ENCODE assay signal across 1 cellular context in the genomic region with DNA sequence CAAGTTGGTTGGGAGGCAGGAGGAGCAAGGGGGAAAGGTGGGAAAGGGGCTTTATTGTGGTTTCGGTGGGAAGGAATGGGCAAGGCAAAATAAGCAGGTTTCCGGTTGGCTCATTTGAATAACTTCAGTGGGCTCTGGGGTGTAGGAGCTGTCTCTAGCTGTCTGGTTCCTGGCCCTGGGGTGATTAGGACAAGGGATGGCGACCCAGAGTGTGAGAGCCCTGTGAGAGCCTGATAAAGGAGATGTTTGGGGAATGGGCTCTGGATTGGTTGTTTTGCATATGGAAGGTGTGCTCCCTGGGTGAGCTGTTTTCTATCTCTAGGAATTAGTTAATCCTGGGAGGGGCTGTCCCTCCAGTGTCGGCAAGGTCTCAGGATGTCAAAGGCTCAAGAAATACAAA.
TF ChIP-seq lines count a peak whose summit lies in the region.

No MANE protein-coding gene starts in this region.

TF ChIP-seq in K562, 482 proteins besides CTCF, POLR2A, EP300 and RAD21 (continued from another document):
- TF ChIP-seq, protein P1, sequence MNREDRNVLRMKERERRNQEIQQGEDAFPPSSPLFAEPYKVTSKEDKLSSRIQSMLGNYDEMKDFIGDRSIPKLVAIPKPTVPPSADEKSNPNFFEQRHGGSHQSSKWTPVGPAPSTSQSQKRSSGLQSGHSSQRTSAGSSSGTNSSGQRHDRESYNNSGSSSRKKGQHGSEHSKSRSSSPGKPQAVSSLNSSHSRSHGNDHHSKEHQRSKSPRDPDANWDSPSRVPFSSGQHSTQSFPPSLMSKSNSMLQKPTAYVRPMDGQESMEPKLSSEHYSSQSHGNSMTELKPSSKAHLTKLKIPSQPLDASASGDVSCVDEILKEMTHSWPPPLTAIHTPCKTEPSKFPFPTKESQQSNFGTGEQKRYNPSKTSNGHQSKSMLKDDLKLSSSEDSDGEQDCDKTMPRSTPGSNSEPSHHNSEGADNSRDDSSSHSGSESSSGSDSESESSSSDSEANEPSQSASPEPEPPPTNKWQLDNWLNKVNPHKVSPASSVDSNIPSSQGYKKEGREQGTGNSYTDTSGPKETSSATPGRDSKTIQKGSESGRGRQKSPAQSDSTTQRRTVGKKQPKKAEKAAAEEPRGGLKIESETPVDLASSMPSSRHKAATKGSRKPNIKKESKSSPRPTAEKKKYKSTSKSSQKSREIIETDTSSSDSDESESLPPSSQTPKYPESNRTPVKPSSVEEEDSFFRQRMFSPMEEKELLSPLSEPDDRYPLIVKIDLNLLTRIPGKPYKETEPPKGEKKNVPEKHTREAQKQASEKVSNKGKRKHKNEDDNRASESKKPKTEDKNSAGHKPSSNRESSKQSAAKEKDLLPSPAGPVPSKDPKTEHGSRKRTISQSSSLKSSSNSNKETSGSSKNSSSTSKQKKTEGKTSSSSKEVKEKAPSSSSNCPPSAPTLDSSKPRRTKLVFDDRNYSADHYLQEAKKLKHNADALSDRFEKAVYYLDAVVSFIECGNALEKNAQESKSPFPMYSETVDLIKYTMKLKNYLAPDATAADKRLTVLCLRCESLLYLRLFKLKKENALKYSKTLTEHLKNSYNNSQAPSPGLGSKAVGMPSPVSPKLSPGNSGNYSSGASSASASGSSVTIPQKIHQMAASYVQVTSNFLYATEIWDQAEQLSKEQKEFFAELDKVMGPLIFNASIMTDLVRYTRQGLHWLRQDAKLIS (CRISPR knock-in tag; IDR thresholded peaks at IDR 0.05): no peak
- peak; percentile 54; the same call in 1 of the 2 replicates for TF ChIP-seq ARID1B (IDR thresholded peaks at IDR 0.05)
